1 cellular context compared by ENCODE assay signal in genomic region chr14:91996951-91997371, GRCh38.
A peak's percentile ranks its signal among the peaks of the same experiment; 100 is the strongest.
TF ChIP-seq lines count a peak whose summit lies in the region.

No MANE protein-coding gene starts in this region.

TF ChIP-seq in IMR-90, 13 proteins besides CTCF, POLR2A, EP300 and RAD21:
- TF ChIP-seq MXI1 (IDR thresholded peaks at IDR 0.05; ENCODE audit: borderline replicate concordance, low read depth, low read length), result no peak
- peak; percentile 66 for TF ChIP-seq SMC3 (IDR thresholded peaks at IDR 0.05; ENCODE audit: low read depth, low read length)
